Comparison of ENCODE assay signal across 9 cellular contexts in the genomic region with DNA sequence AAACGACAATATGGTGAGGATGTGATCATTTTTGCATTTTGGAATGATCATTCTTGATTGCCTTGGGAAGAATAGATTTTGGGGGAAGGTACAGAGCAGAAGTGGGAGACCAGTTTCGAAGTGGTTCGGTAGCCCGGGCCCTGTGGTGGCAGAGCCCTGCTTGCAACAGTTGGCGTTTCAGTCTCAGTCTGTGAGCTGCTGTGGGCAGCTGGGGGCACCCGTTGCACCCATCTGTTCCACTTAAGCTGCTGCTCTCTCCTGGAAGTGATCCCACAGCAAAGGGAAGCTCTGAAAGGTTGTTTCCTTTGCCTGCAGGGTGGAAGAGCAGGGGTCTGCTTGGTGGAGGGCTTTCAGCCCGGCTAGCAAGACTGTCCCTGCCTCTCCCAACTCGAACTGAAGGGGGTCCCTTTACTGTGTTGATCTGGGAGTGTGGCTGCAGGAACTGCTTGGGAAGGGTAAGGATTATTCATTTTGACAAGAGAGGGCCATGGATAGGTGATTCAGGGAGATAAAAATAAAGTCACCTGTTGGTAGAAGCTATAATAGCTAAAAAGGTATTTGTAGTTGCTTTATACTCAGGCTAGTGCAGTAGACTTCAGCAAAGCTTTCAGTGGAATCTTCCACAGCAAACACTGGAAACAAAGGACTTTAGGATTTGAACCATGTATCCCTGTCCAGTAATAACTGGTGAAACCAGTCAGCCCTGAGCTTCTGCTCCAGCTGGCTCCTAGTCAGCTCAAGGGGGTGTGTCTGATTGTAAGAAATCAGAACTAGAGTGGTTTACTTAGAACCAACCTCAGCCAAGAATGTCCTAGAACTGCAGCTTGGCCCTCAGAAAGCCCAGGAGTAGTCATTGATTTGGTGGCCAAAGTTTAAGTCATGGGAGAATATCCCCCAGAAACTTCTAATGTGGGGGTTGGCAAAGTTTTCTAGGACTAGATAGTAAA. TPM values are rescaled to one million over a fixed set of nuclear protein-coding genes. Genes with fewer than 3 reads are reported as not detected.
DNase-seq lines count a peak whose midpoint lies in the region; ATAC-seq and TF ChIP-seq lines count a peak whose summit lies in the region.
"Had no signal": no experiment of that assay in that cellular context is flagged by ENCODE, and none has a peak within 500 bp of the region (broad histone marks: within the 10 kb centered on the region; RNA-seq: fewer than 3 reads in every experiment).

No MANE protein-coding gene starts in this region.

- no peaks in the 10 kb centered on the region for H3K27me3 Mint-ChIP-seq in activated CD8-positive, alpha-beta T cell treated with anti-CD3 and anti-CD28 coated beads, Interleukin-2, amount 10 ng/mL, durations not matched to agents 7 days and 5 days (ENCODE audit: low read depth)

- peak; percentile 9 for DNase-seq in SIG-M5 treated with dmso at 0.1 percent for 504 hours (lab: John Stamatoyannopoulos, UW; ENCODE audit: unreplicated experiment)
- DNase-seq in SIG-M5 (lab: John Stamatoyannopoulos, UW) = no peak
- DNase-seq in coronary artery (ENCODE audit: low spot score) = no peak
- peak in 1 of 2 donors; percentile 78 for DNase-seq in upper lobe of left lung
- no peak for DNase-seq in activated CD8-positive, alpha-beta T cell treated with anti-CD3 and anti-CD28 coated beads, Interleukin-2, amount 10 ng/mL, durations not matched to agents 7 days and 5 days
- no peak for DNase-seq in activated CD4-positive, alpha-beta T cell treated with anti-CD3 and anti-CD28 coated beads for 4 hours
- DNase-seq: KBM-7 had no signal

- H3K4me1 ChIP-seq in muscle layer of colon (ENCODE audit: insufficient read depth, low read length) = peaks cover 75% of the 10 kb centered on the region
- peaks cover 18 to 37% (median 27%) of the 10 kb centered on the region in 4 donors for H3K4me1 ChIP-seq in upper lobe of left lung

- no peak overlapping the region for H3K27ac Mint-ChIP-seq in activated CD8-positive, alpha-beta T cell treated with anti-CD3 and anti-CD28 coated beads, Interleukin-2, amount 10 ng/mL, durations not matched to agents 7 days and 5 days

- no peaks in the 10 kb centered on the region for H3K36me3 Mint-ChIP-seq in activated CD8-positive, alpha-beta T cell treated with anti-CD3 and anti-CD28 coated beads, Interleukin-2, amount 10 ng/mL, durations not matched to agents 7 days and 5 days (ENCODE audit: low read depth)

- no peak for TF ChIP-seq POLR2A in upper lobe of left lung (IDR thresholded peaks at IDR 0.05)

- no peaks in the 10 kb centered on the region for H3K9me3 ChIP-seq in muscle layer of colon (ENCODE audit: low read length)
- no peaks in the 10 kb centered on the region for H3K9me3 ChIP-seq in upper lobe of left lung

- H3K27ac ChIP-seq in coronary artery (peak overlapping the region; percentile 89 to 92), muscle layer of colon (ENCODE audit: low read depth, low read length) (peak overlapping the region; percentile 87), upper lobe of left lung (peak overlapping the region in 3 of 4 donors; percentile 25 to 44 (median 31))

- H3K36me3 ChIP-seq in muscle layer of colon (ENCODE audit: insufficient read depth, low read length) (no peaks in the 10 kb centered on the region), upper lobe of left lung (no peaks in the 10 kb centered on the region)

- no peak for TF ChIP-seq EP300 in upper lobe of left lung (IDR thresholded peaks at IDR 0.05)

- no peak overlapping the region for H3K9ac ChIP-seq in muscle layer of colon (ENCODE audit: low read length)

- 80 to 90% methylated on average over 8 of the region's 8 CpGs for WGBS in upper lobe of left lung, 2 donors

- H3K27me3 ChIP-seq in muscle layer of colon (ENCODE audit: control insufficient read depth in 1 of 2, insufficient read depth in 2 of 2, low read length in 2 of 2) (no peaks in the 10 kb centered on the region), upper lobe of left lung (no peaks in the 10 kb centered on the region)

- no peak overlapping the region for H3K4me3 Mint-ChIP-seq in activated CD8-positive, alpha-beta T cell treated with anti-CD3 and anti-CD28 coated beads, Interleukin-2, amount 10 ng/mL, durations not matched to agents 7 days and 5 days

- peaks cover 35% of the 10 kb centered on the region for H3K4me1 Mint-ChIP-seq in activated CD8-positive, alpha-beta T cell treated with anti-CD3 and anti-CD28 coated beads, Interleukin-2, amount 10 ng/mL, durations not matched to agents 7 days and 5 days (ENCODE audit: low read depth)

- TF ChIP-seq CTCF in coronary artery (IDR thresholded peaks at IDR 0.05) (no peak), upper lobe of left lung (IDR thresholded peaks at IDR 0.05) (no peak)

- no peak overlapping the region for H3K4me3 ChIP-seq in coronary artery
- H3K4me3 ChIP-seq in muscle layer of colon (ENCODE audit: low read depth in 1 of 2, low read length in 2 of 2) = no peak overlapping the region
- H3K4me3 ChIP-seq in upper lobe of left lung = no peak overlapping the region

- ATAC-seq in upper lobe of left lung (ENCODE audit: low FRiP score in 2 of 2) (peak in 1 of 2 donors; percentile 50), GM19324 (IDR thresholded peaks at IDR 0.05; ENCODE audit: low FRiP score, unreplicated experiment) (no peak)
- no peak for ATAC-seq in activated CD8-positive, alpha-beta T cell treated with anti-CD3 and anti-CD28 coated beads, Interleukin-2, amount 10 ng/mL, durations not matched to agents 7 days and 5 days

- H3K9me3 Mint-ChIP-seq in activated CD8-positive, alpha-beta T cell treated with anti-CD3 and anti-CD28 coated beads, Interleukin-2, amount 10 ng/mL, durations not matched to agents 7 days and 5 days (ENCODE audit: insufficient read depth) = no peaks in the 10 kb centered on the region

- POLR2A ChIA-PET in activated CD8-positive, alpha-beta T cell treated with anti-CD3 and anti-CD28 coated beads, Interleukin-2, amount 10 ng/mL, durations not matched to agents 7 days and 5 days (lab: Charles Lee) = interaction anchor here (1.0 kb wide), 1 partner anchor 53 kb away, joined by 4 read pairs; the partner anchor contains the start of gene PDCD4

- CTCF ChIA-PET in activated CD8-positive, alpha-beta T cell treated with anti-CD3 and anti-CD28 coated beads, Interleukin-2, amount 10 ng/mL, durations not matched to agents 7 days and 5 days (lab: Charles Lee) = interaction anchor here (1.0 to 3.4 kb wide), 3 partner anchors 15 to 24 kb away, joined by 3 to 19 read pairs (median 3); no protein-coding TSS in a partner anchor

RNA-seq across cellular contexts. Expression of gene PDCD4, which starts 53.1 kb away (rescaled TPM):
- 100 to 1,000 TPM in 1 of 6 donors, 10 to 100 TPM in 5; 38.0 to 129 (median 57.1) TPM for total RNA-seq in upper lobe of left lung
- total RNA-seq in activated CD8-positive, alpha-beta T cell treated with anti-CD3 and anti-CD28 coated beads, Interleukin-2, amount 10 ng/mL, durations not matched to agents 7 days and 5 days = 10 to 100 TPM; 97.1 to 98.4 TPM

Comparison
In these comparisons a context has a peak if more than half of its experiments do, and no peak if none do; other contexts are left out.
1. H3K27ac ChIP-seq: peak in every context shown above with its lines; median percentile 90 in coronary artery; 87 in muscle layer of colon; 31 in upper lobe of left lung.